12 cellular contexts compared by ENCODE assay signal in the genomic region with DNA sequence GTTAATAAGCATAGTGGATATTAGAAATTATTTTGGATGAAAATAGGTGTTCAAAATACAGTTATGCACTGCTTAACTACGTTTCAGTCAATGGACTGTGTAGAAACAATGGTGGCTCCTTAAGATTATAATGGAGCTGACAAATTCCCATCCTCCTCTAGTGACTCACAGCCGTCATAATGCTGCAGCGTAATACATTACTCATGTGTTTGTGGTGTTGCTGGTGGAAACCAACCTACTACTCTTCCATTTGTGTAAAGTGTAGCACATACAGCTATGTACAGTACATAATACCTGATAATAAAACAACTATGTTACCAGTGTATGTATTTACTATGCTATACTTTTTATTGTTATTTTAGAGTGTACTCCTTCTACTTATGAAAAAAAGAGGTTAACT.
A peak's percentile ranks its signal among the peaks of the same experiment; 100 is the strongest.
DNase-seq lines count a peak whose midpoint lies in the region; ATAC-seq, FAIRE-seq and TF ChIP-seq lines count a peak whose summit lies in the region.
"Had no signal": no experiment of that assay in that cellular context is flagged by ENCODE, and none has a peak within 500 bp of the region (broad histone marks: within the 10 kb centered on the region; RNA-seq: fewer than 3 reads in every experiment).

No MANE protein-coding gene starts in this region.

- peaks cover 11% of the 10 kb centered on the region for H3K79me2 ChIP-seq in MM.1S (ENCODE audit: low read length)

- no peak overlapping the region for H2AFZ ChIP-seq in MM.1S (ENCODE audit: low read length)

- no peak for TF ChIP-seq POLR2A in transverse colon (IDR thresholded peaks at IDR 0.05)

- POLR2A ChIA-PET in naive thymus-derived CD4-positive, alpha-beta T cell (lab: Charles Lee) = no interaction called here

- no peaks in the 10 kb centered on the region for H3K9me2 ChIP-seq in MM.1S (replicated peaks; ENCODE audit: insufficient read depth, low read length)

- H3K4me3 Mint-ChIP-seq in naive thymus-derived CD4-positive, alpha-beta T cell = no peak overlapping the region
- H3K4me3 Mint-ChIP-seq: mesothelial cell of epicardium, T-cell had no signal

- no peaks in the 10 kb centered on the region for H3K9me3 Mint-ChIP-seq in naive thymus-derived CD4-positive, alpha-beta T cell
- H3K9me3 Mint-ChIP-seq: mesothelial cell of epicardium, T-cell had no signal

- H3K27me3 ChIP-seq in MG63 = no peaks in the 10 kb centered on the region
- no peaks in the 10 kb centered on the region for H3K27me3 ChIP-seq in bronchial epithelial cell (ENCODE audit: control insufficient read depth, insufficient read depth, low read length)
- H3K27me3 ChIP-seq in naive thymus-derived CD4-positive, alpha-beta T cell (ENCODE audit: control insufficient read depth in 2 of 2, insufficient read depth in 2 of 2, low read length in 2 of 2) = no peaks in the 10 kb centered on the region
- H3K27me3 ChIP-seq in transverse colon = no peaks in the 10 kb centered on the region
- H3K27me3 ChIP-seq in MM.1S (replicated peaks; ENCODE audit: insufficient read depth, low read length) = no peaks in the 10 kb centered on the region
- H3K27me3 ChIP-seq in left ventricle myocardium inferior (ENCODE audit: low read depth) = peaks cover 13% of the 10 kb centered on the region
- H3K27me3 ChIP-seq: tibial artery had no signal

- H3K36me3 Mint-ChIP-seq in naive thymus-derived CD4-positive, alpha-beta T cell = no peaks in the 10 kb centered on the region
- H3K36me3 Mint-ChIP-seq: mesothelial cell of epicardium, T-cell had no signal

- H3K4me1 Mint-ChIP-seq in naive thymus-derived CD4-positive, alpha-beta T cell = peaks cover 0 to 12% (median 2%) of the 10 kb centered on the region in 7 donors

- no peak overlapping the region for H3K4me2 ChIP-seq in MM.1S (ENCODE audit: low read depth, low read length)

- TF ChIP-seq CTCF in bronchial epithelial cell (IDR thresholded peaks at IDR 0.05; ENCODE audit: insufficient read depth, low read length, severe bottlenecking) (no peak), transverse colon (IDR thresholded peaks at IDR 0.05) (no peak), MM.1S (IDR thresholded peaks at IDR 0.05; ENCODE audit: low read length) (no peak), left ventricle myocardium inferior (IDR thresholded peaks at IDR 0.05; ENCODE audit: borderline replicate concordance) (no peak)

- H3K36me3 ChIP-seq in MG63 (no peaks in the 10 kb centered on the region), bronchial epithelial cell (ENCODE audit: control insufficient read depth, insufficient read depth, low read length) (no peaks in the 10 kb centered on the region), transverse colon (no peaks in the 10 kb centered on the region), MM.1S (replicated peaks; ENCODE audit: insufficient read depth, low read length) (no peaks in the 10 kb centered on the region), left ventricle myocardium inferior (no peaks in the 10 kb centered on the region)
- no peaks in the 10 kb centered on the region for H3K36me3 ChIP-seq in naive thymus-derived CD4-positive, alpha-beta T cell (ENCODE audit: control insufficient read depth in 2 of 3, insufficient read depth in 3 of 3, low read length in 3 of 3)
- H3K36me3 ChIP-seq: tibial artery had no signal

- intact Hi-C loops in naive thymus-derived CD4-positive, alpha-beta T cell (cut with micrococcal nuclease) = loop anchor here (5.0 to 10.0 kb wide), 4 partner anchors 144 to 629 kb away; a partner anchor contains a TSS
- intact Hi-C loops in transverse colon (cut with DNase I; ENCODE audit: low total_unique reads) = loop anchor here (10.0 kb wide), 1 partner anchor 217 kb away; no protein-coding TSS in a partner anchor
- intact Hi-C loops in left ventricle myocardium inferior (cut with micrococcal nuclease) = loop anchor here (10.0 kb wide), 1 partner anchor 217 kb away; no protein-coding TSS in a partner anchor

- DNase-seq in EL (peak; percentile 87), MG63 (peak; percentile 61), bronchial epithelial cell (ENCODE audit: low read depth) (peak; percentile 99), transverse colon (no peak), pons (ENCODE audit: low spot score) (no peak), MM.1S (no peak), left ventricle myocardium inferior (no peak)
- no peak for DNase-seq in naive thymus-derived CD4-positive, alpha-beta T cell
- DNase-seq: activated T-cell treated with anti-CD3 and anti-CD28 coated beads for 4 hours, T-cell, tibial artery had no signal

- WGBS in transverse colon (ENCODE audit: low coverage in 1 of 2), 2 donors = 80% methylated on average over 2 to 3 of the region's 3 CpGs

- no peak overlapping the region for H3K27ac ChIP-seq in naive thymus-derived CD4-positive, alpha-beta T cell (ENCODE audit: low read depth, low read length)
- H3K27ac ChIP-seq in transverse colon (no peak overlapping the region), MM.1S (ENCODE audit: low read length) (no peak overlapping the region), left ventricle myocardium inferior (replicated peaks) (no peak overlapping the region)
- H3K27ac ChIP-seq: tibial artery had no signal

- CTCF ChIA-PET in naive thymus-derived CD4-positive, alpha-beta T cell (lab: Charles Lee) = no interaction called here

- no peak for TF ChIP-seq EP300 in transverse colon (IDR thresholded peaks at IDR 0.05; ENCODE audit: low read depth)

- H3K9ac ChIP-seq in MM.1S (ENCODE audit: low read length) = no peak overlapping the region

- H3K4me3 ChIP-seq in MG63 (no peak overlapping the region), bronchial epithelial cell (ENCODE audit: low read depth, low read length) (no peak overlapping the region), transverse colon (no peak overlapping the region), MM.1S (ENCODE audit: low read length) (no peak overlapping the region), left ventricle myocardium inferior (no peak overlapping the region)
- H3K4me3 ChIP-seq in naive thymus-derived CD4-positive, alpha-beta T cell (ENCODE audit: low read length) = no peak overlapping the region
- H3K4me3 ChIP-seq: tibial artery had no signal

- peaks cover 0 to 10% (median 9%) of the 10 kb centered on the region in 5 donors for H3K27me3 Mint-ChIP-seq in naive thymus-derived CD4-positive, alpha-beta T cell
- H3K27me3 Mint-ChIP-seq: T-cell had no signal

- H3K27ac Mint-ChIP-seq in naive thymus-derived CD4-positive, alpha-beta T cell = no peak overlapping the region
- H3K27ac Mint-ChIP-seq: mesothelial cell of epicardium, T-cell had no signal

- H3K4me1 ChIP-seq in naive thymus-derived CD4-positive, alpha-beta T cell (ENCODE audit: control insufficient read depth in 2 of 2, insufficient read depth in 2 of 2, low read length in 2 of 2) = no peaks in the 10 kb centered on the region
- H3K4me1 ChIP-seq in transverse colon (peaks cover 0 to 7% (median 2%) of the 10 kb centered on the region in 4 donors), MM.1S (ENCODE audit: low read length) (peaks cover 22% of the 10 kb centered on the region), left ventricle myocardium inferior (no peaks in the 10 kb centered on the region)
- H3K4me1 ChIP-seq: tibial artery had no signal

- H4K20me1 ChIP-seq in MM.1S (ENCODE audit: insufficient read depth, low read length) = no peaks in the 10 kb centered on the region

- in situ Hi-C loops in transverse colon (cut with MboI; ENCODE audit: low pct_ligation_motif_present in 1 of 4, low pct_unique_long_range_greater_than_20kb in 1 of 4, low sequenced_read_pairs in 3 of 4) = loop anchor here in 1 of 4 donors (25.0 kb wide), 1 partner anchor 199 kb away; no protein-coding TSS in a partner anchor

- no peaks in the 10 kb centered on the region for H3K9me3 ChIP-seq in MG63
- no peaks in the 10 kb centered on the region for H3K9me3 ChIP-seq in naive thymus-derived CD4-positive, alpha-beta T cell (ENCODE audit: control insufficient read depth in 2 of 3, low read length in 3 of 3)
- no peaks in the 10 kb centered on the region for H3K9me3 ChIP-seq in transverse colon
- H3K9me3 ChIP-seq in MM.1S (replicated peaks; ENCODE audit: insufficient read depth, low read length) = no peaks in the 10 kb centered on the region
- no peaks in the 10 kb centered on the region for H3K9me3 ChIP-seq in left ventricle myocardium inferior (replicated peaks)
- H3K9me3 ChIP-seq: tibial artery had no signal

- peak; percentile 24 for ATAC-seq in naive thymus-derived CD4-positive, alpha-beta T cell
- ATAC-seq: T-cell had no signal

- peaks cover 7% of the 10 kb centered on the region; the same call in 1 of the 2 replicates for H3F3A ChIP-seq in MM.1S (ENCODE audit: insufficient read depth, low read length)

- no peak for FAIRE-seq in bronchial epithelial cell (lab: Jason Lieb, UNC)

Comparison
In these comparisons a context has a peak if more than half of its experiments do, and no peak if none do; other contexts are left out.
1. DNase-seq: peak in EL (single experiment), MG63 (single experiment) and bronchial epithelial cell (single experiment); none in naive thymus-derived CD4-positive, alpha-beta T cell (0 of 9), transverse colon (single experiment), pons (single experiment), MM.1S (single experiment) and left ventricle myocardium inferior (single experiment).